18 cellular contexts compared by ENCODE assay signal in genomic region chr6:137849076-137849708, GRCh38. TPM values are rescaled to one million over a fixed set of nuclear protein-coding genes. Genes with fewer than 3 reads are reported as not detected.
DNase-seq lines count a peak whose midpoint lies in the region; ATAC-seq, FAIRE-seq and TF ChIP-seq lines count a peak whose summit lies in the region.
"Had no signal": no experiment of that assay in that cellular context is flagged by ENCODE, and none has a peak within 500 bp of the region (broad histone marks: within the 10 kb centered on the region; RNA-seq: fewer than 3 reads in every experiment).

No MANE protein-coding gene starts in this region.

- CTCF ChIA-PET in GM12878 (lab: Yijun Ruan, JAX): interaction anchor here (0.7 to 1.3 kb wide), 5 partner anchors 8 to 187 kb away, joined by 3 to 5 read pairs (median 3); no protein-coding TSS in a partner anchor

- peak overlapping the region; percentile 81 for H3K27ac Mint-ChIP-seq in activated naive CD8-positive, alpha-beta T cell treated with anti-CD3 and anti-CD28 coated beads, Interleukin-2, amount 50 U/mL, for 24 hours
- H3K27ac Mint-ChIP-seq in activated naive CD8-positive, alpha-beta T cell treated with anti-CD3 and anti-CD28 coated beads for 36 hours: no peak overlapping the region
- H3K27ac Mint-ChIP-seq: activated naive CD8-positive, alpha-beta T cell treated with anti-CD3 and anti-CD28 coated beads, Interleukin-2, amount 10 ng/mL, durations not matched to agents 7 days and 5 days; stimulated activated memory B cell treated with anti-CD40 and anti-IgM and Interleukin-4, amounts not matched to agents 10 μg/mL and 1 μg/mL and 100 μg/mL, for 72 hours had no signal

- RAD21 ChIA-PET in GM12878 (lab: Charles Lee; ENCODE audit: unreplicated experiment): interaction anchor here (0.9 to 1.3 kb wide), 3 partner anchors 21 to 127 kb away, joined by 3 read pairs; no protein-coding TSS in a partner anchor

- no peaks in the 10 kb centered on the region for H3K9me3 Mint-ChIP-seq in activated naive CD8-positive, alpha-beta T cell treated with anti-CD3 and anti-CD28 coated beads, Interleukin-2, amount 50 U/mL, for 24 hours
- no peaks in the 10 kb centered on the region for H3K9me3 Mint-ChIP-seq in activated naive CD8-positive, alpha-beta T cell treated with anti-CD3 and anti-CD28 coated beads for 36 hours
- H3K9me3 Mint-ChIP-seq: activated naive CD8-positive, alpha-beta T cell treated with anti-CD3 and anti-CD28 coated beads, Interleukin-2, amount 10 ng/mL, durations not matched to agents 7 days and 5 days; stimulated activated memory B cell treated with anti-CD40 and anti-IgM and Interleukin-4, amounts not matched to agents 10 μg/mL and 1 μg/mL and 100 μg/mL, for 72 hours had no signal

- in situ Hi-C loops in GM12878 (cut with MboI) (no loop called here), transverse colon (cut with MboI; ENCODE audit: low pct_ligation_motif_present in 1 of 4, low pct_unique_long_range_greater_than_20kb in 1 of 4, low sequenced_read_pairs in 3 of 4) (no loop called here)

- no peak overlapping the region for H3K4me3 Mint-ChIP-seq in activated naive CD8-positive, alpha-beta T cell treated with anti-CD3 and anti-CD28 coated beads, Interleukin-2, amount 50 U/mL, for 24 hours
- H3K4me3 Mint-ChIP-seq in activated naive CD8-positive, alpha-beta T cell treated with anti-CD3 and anti-CD28 coated beads for 36 hours: no peak overlapping the region
- H3K4me3 Mint-ChIP-seq: activated naive CD8-positive, alpha-beta T cell treated with anti-CD3 and anti-CD28 coated beads, Interleukin-2, amount 10 ng/mL, durations not matched to agents 7 days and 5 days; stimulated activated memory B cell treated with anti-CD40 and anti-IgM and Interleukin-4, amounts not matched to agents 10 μg/mL and 1 μg/mL and 100 μg/mL, for 72 hours had no signal

- no peak overlapping the region for H3K27ac ChIP-seq in GM12878 (ENCODE audit: control insufficient read depth, insufficient read depth)
- H3K27ac ChIP-seq in transverse colon: peak overlapping the region; percentile 37 to 70 (median 60)
- H3K27ac ChIP-seq in ovary: peak overlapping the region in 1 of 2 donors; percentile 11
- H3K27ac ChIP-seq: coronary artery, esophagus squamous epithelium, KMS-11 had no signal

- POLR2A ChIA-PET in GM12878 (lab: Charles Lee): interaction anchor here (0.5 to 0.7 kb wide), 2 partner anchors 18 to 103 kb away, joined by 3 to 4 read pairs; no protein-coding TSS in a partner anchor

- no peaks in the 10 kb centered on the region for H3K36me3 Mint-ChIP-seq in activated naive CD8-positive, alpha-beta T cell treated with anti-CD3 and anti-CD28 coated beads, Interleukin-2, amount 50 U/mL, for 24 hours (ENCODE audit: low read depth)
- H3K36me3 Mint-ChIP-seq in activated naive CD8-positive, alpha-beta T cell treated with anti-CD3 and anti-CD28 coated beads for 36 hours: no peaks in the 10 kb centered on the region
- H3K36me3 Mint-ChIP-seq: activated naive CD8-positive, alpha-beta T cell treated with anti-CD3 and anti-CD28 coated beads, Interleukin-2, amount 10 ng/mL, durations not matched to agents 7 days and 5 days; stimulated activated memory B cell treated with anti-CD40 and anti-IgM and Interleukin-4, amounts not matched to agents 10 μg/mL and 1 μg/mL and 100 μg/mL, for 72 hours had no signal

- no peak overlapping the region for H3K4me2 ChIP-seq in GM12878 (ENCODE audit: control insufficient read depth, insufficient read depth)
- H3K4me2 ChIP-seq: KMS-11 had no signal

- H3K27me3 Mint-ChIP-seq in activated naive CD8-positive, alpha-beta T cell treated with anti-CD3 and anti-CD28 coated beads, Interleukin-2, amount 50 U/mL, for 24 hours: no peaks in the 10 kb centered on the region
- no peaks in the 10 kb centered on the region for H3K27me3 Mint-ChIP-seq in activated naive CD8-positive, alpha-beta T cell treated with anti-CD3 and anti-CD28 coated beads for 36 hours
- H3K27me3 Mint-ChIP-seq: activated naive CD8-positive, alpha-beta T cell treated with anti-CD3 and anti-CD28 coated beads, Interleukin-2, amount 10 ng/mL, durations not matched to agents 7 days and 5 days; stimulated activated memory B cell treated with anti-CD40 and anti-IgM and Interleukin-4, amounts not matched to agents 10 μg/mL and 1 μg/mL and 100 μg/mL, for 72 hours had no signal

- no peak for TF ChIP-seq CTCF in GM12878 (IDR thresholded peaks at IDR 0.05 in 2 of 3, conservative IDR thresholded peaks at IDR 0.05 in 1 of 3; ENCODE audit: control insufficient read depth in 2 of 3, extremely low read depth in 1 of 3, insufficient read depth in 1 of 3, low read depth in 3 of 3, low read length in 3 of 3)
- no peak for TF ChIP-seq CTCF in transverse colon (IDR thresholded peaks at IDR 0.05)
- no peak for TF ChIP-seq CTCF in ovary (IDR thresholded peaks at IDR 0.05)

- SMC1A ChIA-PET in GM12878 (lab: Charles Lee; ENCODE audit: uncharacterized antibody, unreplicated experiment): interaction anchor here (0.6 to 1.3 kb wide), 6 partner anchors 9 to 134 kb away, joined by 3 to 5 read pairs (median 4); no protein-coding TSS in a partner anchor

- H3K4me1 Mint-ChIP-seq in activated naive CD8-positive, alpha-beta T cell treated with anti-CD3 and anti-CD28 coated beads, Interleukin-2, amount 50 U/mL, for 24 hours: peaks cover 50% of the 10 kb centered on the region
- H3K4me1 Mint-ChIP-seq in activated naive CD8-positive, alpha-beta T cell treated with anti-CD3 and anti-CD28 coated beads for 36 hours: peaks cover 30% of the 10 kb centered on the region

- TF ChIP-seq POLR2A in GM12878 (IDR thresholded peaks at IDR 0.05; ENCODE audit: low read depth, low read length): no peak
- TF ChIP-seq POLR2A in transverse colon (IDR thresholded peaks at IDR 0.05): no peak
- no peak for TF ChIP-seq POLR2A in ovary (IDR thresholded peaks at IDR 0.05)

- WGBS in GM12878 (ENCODE audit: insufficient coverage, insufficient replicate concordance, low lambda C conversion rate, missing lambda C conversion rate): 57% methylated on average over 4 of the region's 4 CpGs
- 50 to 88% methylated on average over 3 to 4 of the region's 4 CpGs for WGBS in transverse colon (ENCODE audit: low coverage in 1 of 2), 2 donors
- 7 to 14% (median 9%) methylated on average over 4 of the region's 4 CpGs for WGBS in ovary, 3 donors

- no peak for TF ChIP-seq RAD21 in GM12878 (IDR thresholded peaks at IDR 0.05; ENCODE audit: insufficient read depth, low read depth, low read length)

- H4K20me1 ChIP-seq in GM12878 (ENCODE audit: control insufficient read depth, insufficient read depth): no peaks in the 10 kb centered on the region

- no peak overlapping the region for H3K9ac ChIP-seq in GM12878 (ENCODE audit: control insufficient read depth, insufficient read depth, low read length)
- H3K9ac ChIP-seq: KMS-11 had no signal

- ATAC-seq in activated naive CD8-positive, alpha-beta T cell treated with anti-CD3 and anti-CD28 coated beads, Interleukin-2, amount 50 U/mL, for 24 hours: no peak
- ATAC-seq in GM12878: no peak

- TF ChIP-seq EP300 in GM12878 (IDR thresholded peaks at IDR 0.05; ENCODE audit: borderline replicate concordance in 1 of 2, control insufficient read depth in 1 of 2, low read depth in 2 of 2, low read length in 2 of 2) (no peak), transverse colon (IDR thresholded peaks at IDR 0.05; ENCODE audit: low read depth) (no peak), ovary (IDR thresholded peaks at IDR 0.05) (no peak)

- H3K27me3 ChIP-seq in GM12878 (replicated peaks in 1 of 2; ENCODE audit: control insufficient read depth in 2 of 2, insufficient read depth in 2 of 2, low read length in 1 of 2): no peaks in the 10 kb centered on the region
- no peaks in the 10 kb centered on the region for H3K27me3 ChIP-seq in transverse colon
- H3K27me3 ChIP-seq in ovary: no peaks in the 10 kb centered on the region
- H3K27me3 ChIP-seq: esophagus squamous epithelium had no signal

- DNase-seq in activated naive CD8-positive, alpha-beta T cell treated with anti-CD3 and anti-CD28 coated beads, Interleukin-2, amount 50 U/mL, for 24 hours: no peak
- DNase-seq in activated naive CD8-positive, alpha-beta T cell treated with anti-CD3 and anti-CD28 coated beads for 36 hours: no peak
- DNase-seq in GM12878 (ENCODE audit: low read depth, low spot score): no peak
- DNase-seq in left kidney (ENCODE audit: low read depth, low spot score): peak; percentile 23
- DNase-seq in transverse colon: no peak
- DNase-seq in ovary: no peak
- DNase-seq in NAMALWA (ENCODE audit: low spot score): no peak
- DNase-seq in D341Med (ENCODE audit: low spot score): no peak
- DNase-seq: activated CD4-positive, CD25-positive, alpha-beta regulatory T cell treated with anti-CD3 and anti-CD28 coated beads, Interleukin-2, amount 50 U/mL, for 72 hours; activated CD8-positive, alpha-beta memory T cell treated with anti-CD3 and anti-CD28 coated beads, Interleukin-2, amount 50 U/mL, for 4 hours; activated naive CD8-positive, alpha-beta T cell treated with anti-CD3 and anti-CD28 coated beads, Interleukin-2, amount 10 ng/mL, durations not matched to agents 7 days and 5 days; esophagus squamous epithelium; NCI-H1436 treated with DMSO at 0.1 percent for 48 hours; NCI-H526 had no signal

- intact Hi-C loops in GM12878 (cut with micrococcal nuclease; ENCODE audit: unreplicated experiment): no loop called here
- intact Hi-C loops in transverse colon (cut with DNase I; ENCODE audit: low total_unique reads): no loop called here
- intact Hi-C loops in ovary (cut with DNase I): no loop called here

- no peaks in the 10 kb centered on the region for H3K79me2 ChIP-seq in GM12878 (ENCODE audit: control insufficient read depth, insufficient read depth, low read length)

- no peak for FAIRE-seq in GM12878 (lab: Jason Lieb, UNC)

- H3K4me3 ChIP-seq in GM12878 (no peak overlapping the region), transverse colon (no peak overlapping the region), ovary (no peak overlapping the region)
- H3K4me3 ChIP-seq: coronary artery, esophagus squamous epithelium, HAP-1 had no signal

- H2AFZ ChIP-seq in GM12878 (ENCODE audit: control insufficient read depth, low read depth, low read length): no peak overlapping the region

- peaks cover 27% of the 10 kb centered on the region for H3K4me1 ChIP-seq in GM12878 (ENCODE audit: control insufficient read depth, insufficient read depth, low read length)
- H3K4me1 ChIP-seq in transverse colon: peaks cover 0 to 20% (median 7%) of the 10 kb centered on the region in 4 donors
- H3K4me1 ChIP-seq in ovary (ENCODE audit: insufficient read depth): no peaks in the 10 kb centered on the region

- BruUV-seq in GM12878 (replicated peaks; lab: Mats Ljungman, UMichigan): no TSS peak

- H3K9me3 ChIP-seq in GM12878 (replicated peaks; ENCODE audit: control insufficient read depth, insufficient read depth, low read length) (peaks cover 3% of the 10 kb centered on the region; the same call in 2 of the 3 replicates), transverse colon (no peaks in the 10 kb centered on the region), ovary (no peaks in the 10 kb centered on the region)
- H3K9me3 ChIP-seq: esophagus squamous epithelium, HAP-1 had no signal

- H3K36me3 ChIP-seq in GM12878 (ENCODE audit: control insufficient read depth in 2 of 2, insufficient read depth in 2 of 2, low read length in 1 of 2): no peaks in the 10 kb centered on the region
- H3K36me3 ChIP-seq in transverse colon: no peaks in the 10 kb centered on the region
- H3K36me3 ChIP-seq in ovary: no peaks in the 10 kb centered on the region
- H3K36me3 ChIP-seq: esophagus squamous epithelium, HAP-1 had no signal

RNA-seq across cellular contexts. Expression of gene TNFAIP3, which starts 17.9 kb away (rescaled TPM):
- total RNA-seq in activated naive CD8-positive, alpha-beta T cell treated with anti-CD3 and anti-CD28 coated beads for 36 hours: 100 to 1,000 TPM; 214 to 222 TPM
- 258 and 260 TPM in 2 replicates for total RNA-seq in GM12878 (2013; cell fraction: nucleolus; rRNA removed)
- total RNA-seq in GM12878 (2014; rRNA removed) (84.0 and 96.8 TPM in 2 replicates), GM12878 (2014; rRNA removed; fragmentation: Illumina TruSeq; extraction: Trizol) (81.4 and 82.4 TPM in 2 replicates), GM12878 (2021) (220 and 229 TPM in 2 replicates), transverse colon (10 to 100 TPM; 21.4 to 46.8 (median 36.3) TPM), ovary (100 to 1,000 TPM in 3 of 7 donors, 10 to 100 TPM in 4; 57.3 to 206 (median 99.5) TPM)
- 59.4 TPM for polyA plus RNA-seq in GM12878 (2011; ENCODE audit: low read depth)
- polyA plus RNA-seq in GM12878 (2011; rRNA removed) (308 and 350 TPM in 2 replicates), GM12878 (2014; fragmentation: Illumina TruSeq; extraction: Trizol) (149 and 171 TPM in 2 replicates), GM12878 (2014; fragmentation: Nextera tagmentation; extraction: Ambion mirVana) (10 to 100 TPM; 18.0 to 31.5 TPM), GM12878 (2014; rRNA removed) (138 and 149 TPM in 2 replicates), GM12878 (2016; fragmentation: Nextera tagmentation; extraction: Ambion mirVana) (100 to 1,000 TPM; 126 to 128 TPM), ovary (10 to 100 TPM; 35.4 to 58.0 TPM)
- 204 and 210 TPM in 2 replicates for polyA plus RNA-seq in GM12878 (2011; cell fraction: cytosol; rRNA removed)
- 565 and 695 TPM in 2 replicates for polyA plus RNA-seq in GM12878 (2011; cell fraction: nucleus; rRNA removed)
- 64.6 and 107 TPM in 2 replicates for polyA plus RNA-seq in GM12878 (2012)
- 268 and 281 TPM in 2 replicates for polyA minus RNA-seq in GM12878 (2011; rRNA and poly(A)+ RNA removed)
- 95.9 and 104 TPM in 2 replicates for polyA minus RNA-seq in GM12878 (2011; cell fraction: cytosol; rRNA and poly(A)+ RNA removed)
- polyA minus RNA-seq in GM12878 (2011; cell fraction: nucleus; rRNA and poly(A)+ RNA removed): 243 and 270 TPM in 2 replicates
